Comparison of ENCODE assay signal across 1 cellular context in the genomic region with DNA sequence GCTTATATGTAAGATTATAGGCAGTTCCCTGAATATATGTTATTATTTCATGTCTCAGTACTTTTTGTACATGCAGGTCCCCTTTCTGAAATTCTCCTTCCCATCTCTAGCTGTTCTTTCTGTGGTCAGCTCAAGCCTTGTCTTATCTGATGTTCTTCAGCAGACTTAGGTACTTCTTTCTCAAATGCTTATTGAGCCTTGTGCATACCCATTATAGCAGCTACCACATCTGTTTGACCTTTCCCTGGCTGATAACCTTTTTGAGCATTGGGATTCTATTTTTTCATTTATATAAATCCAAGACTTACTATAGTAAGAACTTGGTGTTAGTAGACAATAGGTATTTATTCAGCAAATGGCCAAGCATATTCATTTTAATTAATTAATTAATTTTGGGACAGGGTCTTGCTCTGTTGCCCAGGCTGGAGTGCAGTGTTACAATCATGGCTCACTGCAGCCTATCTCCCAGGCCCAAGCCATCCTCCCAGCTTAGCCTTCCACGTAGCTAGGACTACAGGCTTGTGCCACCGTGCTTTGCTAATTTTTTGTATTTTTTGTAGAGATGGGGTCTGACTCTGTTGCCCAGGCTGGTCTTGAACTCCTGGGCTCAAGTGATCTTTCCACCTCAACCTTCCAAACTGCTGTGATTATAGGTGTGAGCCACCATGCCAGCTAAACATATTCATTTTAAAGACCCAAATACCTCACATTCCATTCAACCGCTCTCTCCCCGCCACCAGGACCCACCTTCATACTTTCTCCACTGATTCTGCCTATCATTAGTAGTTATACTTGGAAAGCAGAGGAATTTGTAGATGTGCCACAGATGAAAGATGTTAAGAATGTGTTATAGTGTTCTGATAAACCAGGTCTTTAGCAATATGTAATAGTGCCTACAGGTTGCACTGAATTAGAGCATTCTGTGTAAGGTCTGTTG.
TF ChIP-seq lines count a peak whose summit lies in the region.

No MANE protein-coding gene starts in this region.

TF ChIP-seq in GM23338, 12 proteins besides CTCF, POLR2A, EP300 and RAD21 (continued from another document):
- TF ChIP-seq ZNF114 (CRISPR knock-in tag; IDR thresholded peaks at IDR 0.05) (no peak), NANOG (IDR thresholded peaks at IDR 0.05; ENCODE audit: borderline replicate concordance) (no peak), CREB1 (CRISPR knock-in tag; IDR thresholded peaks at IDR 0.05; ENCODE audit: low read depth) (no peak), STAT1 (IDR thresholded peaks at IDR 0.05; ENCODE audit: unreplicated experiment) (no peak), JUNB (IDR thresholded peaks at IDR 0.05; ENCODE audit: unreplicated experiment) (no peak)
- TF ChIP-seq, protein P1, sequence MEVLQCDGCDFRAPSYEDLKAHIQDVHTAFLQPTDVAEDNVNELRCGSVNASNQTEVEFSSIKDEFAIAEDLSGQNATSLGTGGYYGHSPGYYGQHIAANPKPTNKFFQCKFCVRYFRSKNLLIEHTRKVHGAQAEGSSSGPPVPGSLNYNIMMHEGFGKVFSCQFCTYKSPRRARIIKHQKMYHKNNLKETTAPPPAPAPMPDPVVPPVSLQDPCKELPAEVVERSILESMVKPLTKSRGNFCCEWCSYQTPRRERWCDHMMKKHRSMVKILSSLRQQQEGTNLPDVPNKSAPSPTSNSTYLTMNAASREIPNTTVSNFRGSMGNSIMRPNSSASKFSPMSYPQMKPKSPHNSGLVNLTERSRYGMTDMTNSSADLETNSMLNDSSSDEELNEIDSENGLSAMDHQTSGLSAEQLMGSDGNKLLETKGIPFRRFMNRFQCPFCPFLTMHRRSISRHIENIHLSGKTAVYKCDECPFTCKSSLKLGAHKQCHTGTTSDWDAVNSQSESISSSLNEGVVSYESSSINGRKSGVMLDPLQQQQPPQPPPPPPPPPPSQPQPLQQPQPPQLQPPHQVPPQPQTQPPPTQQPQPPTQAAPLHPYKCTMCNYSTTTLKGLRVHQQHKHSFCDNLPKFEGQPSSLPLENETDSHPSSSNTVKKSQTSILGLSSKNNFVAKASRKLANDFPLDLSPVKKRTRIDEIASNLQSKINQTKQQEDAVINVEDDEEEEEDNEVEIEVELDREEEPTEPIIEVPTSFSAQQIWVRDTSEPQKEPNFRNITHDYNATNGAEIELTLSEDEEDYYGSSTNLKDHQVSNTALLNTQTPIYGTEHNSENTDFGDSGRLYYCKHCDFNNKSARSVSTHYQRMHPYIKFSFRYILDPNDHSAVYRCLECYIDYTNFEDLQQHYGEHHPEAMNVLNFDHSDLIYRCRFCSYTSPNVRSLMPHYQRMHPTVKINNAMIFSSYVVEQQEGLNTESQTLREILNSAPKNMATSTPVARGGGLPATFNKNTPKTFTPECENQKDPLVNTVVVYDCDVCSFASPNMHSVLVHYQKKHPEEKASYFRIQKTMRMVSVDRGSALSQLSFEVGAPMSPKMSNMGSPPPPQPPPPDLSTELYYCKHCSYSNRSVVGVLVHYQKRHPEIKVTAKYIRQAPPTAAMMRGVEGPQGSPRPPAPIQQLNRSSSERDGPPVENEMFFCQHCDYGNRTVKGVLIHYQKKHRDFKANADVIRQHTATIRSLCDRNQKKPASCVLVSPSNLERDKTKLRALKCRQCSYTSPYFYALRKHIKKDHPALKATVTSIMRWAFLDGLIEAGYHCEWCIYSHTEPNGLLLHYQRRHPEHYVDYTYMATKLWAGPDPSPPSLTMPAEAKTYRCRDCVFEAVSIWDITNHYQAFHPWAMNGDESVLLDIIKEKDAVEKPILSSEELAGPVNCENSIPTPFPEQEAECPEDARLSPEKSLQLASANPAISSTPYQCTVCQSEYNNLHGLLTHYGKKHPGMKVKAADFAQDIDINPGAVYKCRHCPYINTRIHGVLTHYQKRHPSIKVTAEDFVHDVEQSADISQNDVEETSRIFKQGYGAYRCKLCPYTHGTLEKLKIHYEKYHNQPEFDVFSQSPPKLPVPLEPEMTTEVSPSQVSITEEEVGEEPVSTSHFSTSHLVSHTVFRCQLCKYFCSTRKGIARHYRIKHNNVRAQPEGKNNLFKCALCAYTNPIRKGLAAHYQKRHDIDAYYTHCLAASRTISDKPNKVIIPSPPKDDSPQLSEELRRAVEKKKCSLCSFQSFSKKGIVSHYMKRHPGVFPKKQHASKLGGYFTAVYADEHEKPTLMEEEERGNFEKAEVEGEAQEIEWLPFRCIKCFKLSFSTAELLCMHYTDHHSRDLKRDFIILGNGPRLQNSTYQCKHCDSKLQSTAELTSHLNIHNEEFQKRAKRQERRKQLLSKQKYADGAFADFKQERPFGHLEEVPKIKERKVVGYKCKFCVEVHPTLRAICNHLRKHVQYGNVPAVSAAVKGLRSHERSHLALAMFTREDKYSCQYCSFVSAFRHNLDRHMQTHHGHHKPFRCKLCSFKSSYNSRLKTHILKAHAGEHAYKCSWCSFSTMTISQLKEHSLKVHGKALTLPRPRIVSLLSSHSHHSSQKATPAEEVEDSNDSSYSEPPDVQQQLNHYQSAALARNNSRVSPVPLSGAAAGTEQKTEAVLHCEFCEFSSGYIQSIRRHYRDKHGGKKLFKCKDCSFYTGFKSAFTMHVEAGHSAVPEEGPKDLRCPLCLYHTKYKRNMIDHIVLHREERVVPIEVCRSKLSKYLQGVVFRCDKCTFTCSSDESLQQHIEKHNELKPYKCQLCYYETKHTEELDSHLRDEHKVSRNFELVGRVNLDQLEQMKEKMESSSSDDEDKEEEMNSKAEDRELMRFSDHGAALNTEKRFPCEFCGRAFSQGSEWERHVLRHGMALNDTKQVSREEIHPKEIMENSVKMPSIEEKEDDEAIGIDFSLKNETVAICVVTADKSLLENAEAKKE (CRISPR knock-in tag; IDR thresholded peaks at IDR 0.05): no peak
